ENCODE assay signal across 1 cellular context in the genomic region with DNA sequence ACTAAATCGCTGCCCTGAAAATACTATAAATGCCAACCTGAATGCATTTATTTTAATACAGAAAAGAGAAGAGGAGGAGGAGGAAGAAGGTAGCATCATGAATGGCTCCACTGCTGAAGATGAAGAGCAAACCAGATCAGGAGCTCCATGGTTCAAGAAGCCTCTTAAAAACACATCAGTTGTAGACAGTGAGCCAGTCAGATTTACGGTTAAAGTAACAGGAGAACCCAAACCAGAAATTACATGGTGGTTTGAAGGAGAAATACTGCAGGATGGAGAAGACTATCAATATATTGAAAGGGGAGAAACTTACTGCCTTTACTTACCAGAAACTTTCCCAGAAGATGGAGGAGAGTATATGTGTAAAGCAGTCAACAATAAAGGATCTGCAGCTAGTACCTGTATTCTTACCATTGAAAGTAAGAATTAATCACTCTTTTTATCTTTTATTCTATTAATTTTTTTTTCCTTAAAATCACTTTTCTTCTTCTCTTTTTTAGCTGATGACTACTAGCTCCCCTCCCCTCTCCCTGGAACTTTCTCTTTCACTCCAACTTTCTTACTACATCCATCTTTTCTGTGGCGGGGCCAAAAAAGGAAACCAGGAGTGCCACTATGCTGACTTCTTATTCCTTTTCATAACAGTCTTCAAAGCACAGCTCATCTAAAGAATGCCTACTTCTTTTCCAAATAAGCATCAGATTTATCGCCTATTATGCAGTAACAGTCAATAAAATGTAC.
TF ChIP-seq lines count a peak whose summit lies in the region.

No MANE protein-coding gene starts in this region.

TF ChIP-seq in HEK293, 187 proteins besides CTCF, POLR2A, EP300 and RAD21:
- TF ChIP-seq PRDM1 (tag by site-specific recombination; IDR thresholded peaks at IDR 0.05) (peak; percentile 85), ZNF223 (tag by site-specific recombination; IDR thresholded peaks at IDR 0.05) (no peak)
- TF ChIP-seq, protein P1, sequence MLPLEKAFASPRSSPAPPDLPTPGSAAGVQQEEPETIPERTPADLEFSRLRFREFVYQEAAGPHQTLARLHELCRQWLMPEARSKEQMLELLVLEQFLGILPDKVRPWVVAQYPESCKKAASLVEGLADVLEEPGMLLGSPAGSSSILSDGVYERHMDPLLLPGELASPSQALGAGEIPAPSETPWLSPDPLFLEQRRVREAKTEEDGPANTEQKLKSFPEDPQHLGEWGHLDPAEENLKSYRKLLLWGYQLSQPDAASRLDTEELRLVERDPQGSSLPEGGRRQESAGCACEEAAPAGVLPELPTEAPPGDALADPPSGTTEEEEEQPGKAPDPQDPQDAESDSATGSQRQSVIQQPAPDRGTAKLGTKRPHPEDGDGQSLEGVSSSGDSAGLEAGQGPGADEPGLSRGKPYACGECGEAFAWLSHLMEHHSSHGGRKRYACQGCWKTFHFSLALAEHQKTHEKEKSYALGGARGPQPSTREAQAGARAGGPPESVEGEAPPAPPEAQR (tag by site-specific recombination; IDR thresholded peaks at IDR 0.05), result no peak
- TF ChIP-seq, protein P2, sequence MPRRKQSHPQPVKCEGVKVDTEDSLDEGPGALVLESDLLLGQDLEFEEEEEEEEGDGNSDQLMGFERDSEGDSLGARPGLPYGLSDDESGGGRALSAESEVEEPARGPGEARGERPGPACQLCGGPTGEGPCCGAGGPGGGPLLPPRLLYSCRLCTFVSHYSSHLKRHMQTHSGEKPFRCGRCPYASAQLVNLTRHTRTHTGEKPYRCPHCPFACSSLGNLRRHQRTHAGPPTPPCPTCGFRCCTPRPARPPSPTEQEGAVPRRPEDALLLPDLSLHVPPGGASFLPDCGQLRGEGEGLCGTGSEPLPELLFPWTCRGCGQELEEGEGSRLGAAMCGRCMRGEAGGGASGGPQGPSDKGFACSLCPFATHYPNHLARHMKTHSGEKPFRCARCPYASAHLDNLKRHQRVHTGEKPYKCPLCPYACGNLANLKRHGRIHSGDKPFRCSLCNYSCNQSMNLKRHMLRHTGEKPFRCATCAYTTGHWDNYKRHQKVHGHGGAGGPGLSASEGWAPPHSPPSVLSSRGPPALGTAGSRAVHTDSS (tag by site-specific recombination; IDR thresholded peaks at IDR 0.05), result 0 out of 2 replicates have a peak, but pooled peaks have one; percentile 40
- TF ChIP-seq, protein P3, sequence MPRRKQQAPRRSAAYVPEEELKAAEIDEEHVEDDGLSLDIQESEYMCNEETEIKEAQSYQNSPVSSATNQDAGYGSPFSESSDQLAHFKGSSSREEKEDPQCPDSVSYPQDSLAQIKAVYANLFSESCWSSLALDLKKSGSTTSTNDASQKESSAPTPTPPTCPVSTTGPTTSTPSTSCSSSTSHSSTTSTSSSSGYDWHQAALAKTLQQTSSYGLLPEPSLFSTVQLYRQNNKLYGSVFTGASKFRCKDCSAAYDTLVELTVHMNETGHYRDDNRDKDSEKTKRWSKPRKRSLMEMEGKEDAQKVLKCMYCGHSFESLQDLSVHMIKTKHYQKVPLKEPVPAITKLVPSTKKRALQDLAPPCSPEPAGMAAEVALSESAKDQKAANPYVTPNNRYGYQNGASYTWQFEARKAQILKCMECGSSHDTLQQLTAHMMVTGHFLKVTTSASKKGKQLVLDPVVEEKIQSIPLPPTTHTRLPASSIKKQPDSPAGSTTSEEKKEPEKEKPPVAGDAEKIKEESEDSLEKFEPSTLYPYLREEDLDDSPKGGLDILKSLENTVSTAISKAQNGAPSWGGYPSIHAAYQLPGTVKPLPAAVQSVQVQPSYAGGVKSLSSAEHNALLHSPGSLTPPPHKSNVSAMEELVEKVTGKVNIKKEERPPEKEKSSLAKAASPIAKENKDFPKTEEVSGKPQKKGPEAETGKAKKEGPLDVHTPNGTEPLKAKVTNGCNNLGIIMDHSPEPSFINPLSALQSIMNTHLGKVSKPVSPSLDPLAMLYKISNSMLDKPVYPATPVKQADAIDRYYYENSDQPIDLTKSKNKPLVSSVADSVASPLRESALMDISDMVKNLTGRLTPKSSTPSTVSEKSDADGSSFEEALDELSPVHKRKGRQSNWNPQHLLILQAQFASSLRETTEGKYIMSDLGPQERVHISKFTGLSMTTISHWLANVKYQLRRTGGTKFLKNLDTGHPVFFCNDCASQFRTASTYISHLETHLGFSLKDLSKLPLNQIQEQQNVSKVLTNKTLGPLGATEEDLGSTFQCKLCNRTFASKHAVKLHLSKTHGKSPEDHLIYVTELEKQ (tag by site-specific recombination; IDR thresholded peaks at IDR 0.05; ENCODE audit: borderline replicate concordance), result no peak
